8 cellular contexts compared by ENCODE assay signal in the genomic region with DNA sequence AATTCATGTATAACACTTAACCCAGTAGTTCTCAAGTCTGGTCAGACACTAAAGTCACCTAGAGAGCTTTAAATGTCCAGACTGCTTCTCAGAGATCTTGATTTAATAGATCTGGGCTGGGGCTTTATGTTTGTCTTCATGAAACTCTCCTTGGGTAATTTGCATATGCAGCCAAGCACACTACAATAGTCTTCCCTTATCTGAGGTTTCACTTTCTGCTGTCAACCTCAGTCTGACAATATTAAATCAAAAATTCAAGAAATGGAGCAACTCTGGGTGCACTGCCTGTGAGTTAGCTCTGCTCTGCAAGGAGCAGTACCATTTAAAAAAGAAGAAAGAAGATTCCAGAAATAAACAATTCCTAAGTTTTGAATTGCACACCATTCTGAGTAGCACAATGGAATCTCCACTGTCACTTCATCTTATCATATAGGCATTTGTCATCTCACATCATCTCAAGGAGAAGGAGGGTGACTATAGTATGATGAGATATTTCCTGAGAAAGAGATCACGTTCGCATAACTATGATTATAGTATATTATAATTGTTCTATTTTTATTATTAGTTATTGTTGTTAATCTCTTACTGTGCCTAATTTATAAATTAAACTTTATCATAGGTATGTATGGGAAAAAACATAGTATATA. TPM values are rescaled to one million over a fixed set of nuclear protein-coding genes. Genes with fewer than 3 reads are reported as not detected.
DNase-seq lines count a peak whose midpoint lies in the region; ATAC-seq and TF ChIP-seq lines count a peak whose summit lies in the region.

No MANE protein-coding gene starts in this region.

- TF ChIP-seq EP300 in upper lobe of left lung (IDR thresholded peaks at IDR 0.05) = no peak

- 28 to 34% methylated on average over 2 of the region's 2 CpGs for WGBS in upper lobe of left lung, 2 donors

- CTCF ChIA-PET in activated naive CD4-positive, alpha-beta T cell treated with anti-CD3 and anti-CD28 coated beads for 36 hours (lab: Charles Lee) = interaction anchor here (0.5 to 1.5 kb wide), 2 partner anchors 73 to 177 kb away, joined by 3 to 4 read pairs; no protein-coding TSS in a partner anchor

- ATAC-seq in HG03103 (IDR thresholded peaks at IDR 0.05; ENCODE audit: low read depth, unreplicated experiment) (peak; percentile 99), upper lobe of left lung (ENCODE audit: low FRiP score in 2 of 2) (no peak)

- peak overlapping the region in 3 of 4 donors; percentile 7 to 59 (median 54) for H3K27ac ChIP-seq in upper lobe of left lung

- no peaks in the 10 kb centered on the region for H3K9me3 ChIP-seq in upper lobe of left lung

- TF ChIP-seq CTCF in upper lobe of left lung (IDR thresholded peaks at IDR 0.05) = no peak

- H3K27me3 Mint-ChIP-seq in activated naive CD4-positive, alpha-beta T cell treated with anti-CD3 and anti-CD28 coated beads for 36 hours (ENCODE audit: low read depth) = no peaks in the 10 kb centered on the region
- no peaks in the 10 kb centered on the region for H3K27me3 Mint-ChIP-seq in activated T-helper 2 cell treated with anti-CD3 and anti-CD28 coated beads, Interferon-gamma antibody, Interleukin-2, Interleukin-4, amounts not matched to agents 10 μg/mL and 5 μg/mL and 100 μg/mL, durations not matched to agents 14 hours and 24 hours and 36 hours (ENCODE audit: low read depth)

- no peak for DNase-seq in activated naive CD4-positive, alpha-beta T cell treated with anti-CD3 and anti-CD28 coated beads for 36 hours
- no peak for DNase-seq in activated naive CD4-positive, alpha-beta T cell (lab: John Stamatoyannopoulos, UW)
- DNase-seq in activated T-helper 2 cell treated with anti-CD3 and anti-CD28 coated beads, Interferon-gamma antibody, Interleukin-2, Interleukin-4, amounts not matched to agents 10 μg/mL and 5 μg/mL and 100 μg/mL, durations not matched to agents 14 hours and 24 hours and 36 hours (ENCODE audit: low spot score) = no peak
- no peak for DNase-seq in upper lobe of left lung
- DNase-seq in kidney tubule cell (ENCODE audit: low spot score) = no peak
- DNase-seq in GM19240 (ENCODE audit: insufficient read length, low spot score) = no peak
- DNase-seq in amniotic stem cell (lab: John Stamatoyannopoulos, UW) = no peak

- peaks cover 31% of the 10 kb centered on the region for H3K4me1 Mint-ChIP-seq in activated naive CD4-positive, alpha-beta T cell treated with anti-CD3 and anti-CD28 coated beads for 36 hours (ENCODE audit: low read depth)
- peaks cover 47% of the 10 kb centered on the region for H3K4me1 Mint-ChIP-seq in activated T-helper 2 cell treated with anti-CD3 and anti-CD28 coated beads, Interferon-gamma antibody, Interleukin-2, Interleukin-4, amounts not matched to agents 10 μg/mL and 5 μg/mL and 100 μg/mL, durations not matched to agents 14 hours and 24 hours and 36 hours (ENCODE audit: low read depth)

- H3K27me3 ChIP-seq in upper lobe of left lung = no peaks in the 10 kb centered on the region

- no peaks in the 10 kb centered on the region for H3K9me3 Mint-ChIP-seq in activated naive CD4-positive, alpha-beta T cell treated with anti-CD3 and anti-CD28 coated beads for 36 hours
- H3K9me3 Mint-ChIP-seq in activated T-helper 2 cell treated with anti-CD3 and anti-CD28 coated beads, Interferon-gamma antibody, Interleukin-2, Interleukin-4, amounts not matched to agents 10 μg/mL and 5 μg/mL and 100 μg/mL, durations not matched to agents 14 hours and 24 hours and 36 hours = no peaks in the 10 kb centered on the region

- H3K4me3 ChIP-seq in upper lobe of left lung = no peak overlapping the region

- intact Hi-C loops in activated naive CD4-positive, alpha-beta T cell treated with anti-CD3 and anti-CD28 coated beads for 36 hours (cut with micrococcal nuclease) = loop anchor here (1.0 to 2.0 kb wide), 3 partner anchors 9 to 49 kb away; a partner anchor contains a TSS
- intact Hi-C loops in activated T-helper 2 cell treated with anti-CD3 and anti-CD28 coated beads, Interferon-gamma antibody, Interleukin-2, Interleukin-4, amounts not matched to agents 10 μg/mL and 5 μg/mL and 100 μg/mL, durations not matched to agents 14 hours and 24 hours and 36 hours (cut with micrococcal nuclease) = loop anchor here (2.0 kb wide), 1 partner anchor 27 kb away; no protein-coding TSS in a partner anchor

- peaks cover 28 to 57% (median 50%) of the 10 kb centered on the region in 4 donors for H3K4me1 ChIP-seq in upper lobe of left lung

- no peaks in the 10 kb centered on the region for H3K36me3 ChIP-seq in upper lobe of left lung

- no peak for TF ChIP-seq POLR2A in upper lobe of left lung (IDR thresholded peaks at IDR 0.05)

- H3K4me3 Mint-ChIP-seq in activated naive CD4-positive, alpha-beta T cell treated with anti-CD3 and anti-CD28 coated beads for 36 hours = peak overlapping the region; percentile 27
- H3K4me3 Mint-ChIP-seq in activated T-helper 2 cell treated with anti-CD3 and anti-CD28 coated beads, Interferon-gamma antibody, Interleukin-2, Interleukin-4, amounts not matched to agents 10 μg/mL and 5 μg/mL and 100 μg/mL, durations not matched to agents 14 hours and 24 hours and 36 hours (ENCODE audit: low read depth) = peak overlapping the region; percentile 61

- H3K36me3 Mint-ChIP-seq in activated naive CD4-positive, alpha-beta T cell treated with anti-CD3 and anti-CD28 coated beads for 36 hours (ENCODE audit: low read depth) = no peaks in the 10 kb centered on the region
- H3K36me3 Mint-ChIP-seq in activated T-helper 2 cell treated with anti-CD3 and anti-CD28 coated beads, Interferon-gamma antibody, Interleukin-2, Interleukin-4, amounts not matched to agents 10 μg/mL and 5 μg/mL and 100 μg/mL, durations not matched to agents 14 hours and 24 hours and 36 hours (ENCODE audit: low read depth) = peaks cover 6% of the 10 kb centered on the region

- H3K27ac Mint-ChIP-seq in activated naive CD4-positive, alpha-beta T cell treated with anti-CD3 and anti-CD28 coated beads for 36 hours = peak overlapping the region; percentile 31
- peak overlapping the region; percentile 64 for H3K27ac Mint-ChIP-seq in activated T-helper 2 cell treated with anti-CD3 and anti-CD28 coated beads, Interferon-gamma antibody, Interleukin-2, Interleukin-4, amounts not matched to agents 10 μg/mL and 5 μg/mL and 100 μg/mL, durations not matched to agents 14 hours and 24 hours and 36 hours

RNA-seq across cellular contexts. Expression of a gene that starts 9.4 kb away (rescaled TPM):
- total RNA-seq in activated naive CD4-positive, alpha-beta T cell treated with anti-CD3 and anti-CD28 coated beads for 36 hours = 10 to 100 TPM; 10.1 to 11.3 TPM
- total RNA-seq in activated T-helper 2 cell treated with anti-CD3 and anti-CD28 coated beads, Interferon-gamma antibody, Interleukin-2, Interleukin-4, amounts not matched to agents 10 μg/mL and 5 μg/mL and 100 μg/mL, durations not matched to agents 14 hours and 24 hours and 36 hours = 10.5 and 11.9 TPM in 2 replicates
- total RNA-seq in upper lobe of left lung = 100 to 1,000 TPM in 1 of 6 donors, 10 to 100 TPM in 5; 70.4 to 103 (median 83.2) TPM

RNA-seq across cellular contexts. Expression of a gene that starts 55.0 kb away (rescaled TPM):
- 10 to 100 TPM; 55.4 to 55.6 TPM for total RNA-seq in activated naive CD4-positive, alpha-beta T cell treated with anti-CD3 and anti-CD28 coated beads for 36 hours
- 56.8 and 58.5 TPM in 2 replicates for total RNA-seq in activated T-helper 2 cell treated with anti-CD3 and anti-CD28 coated beads, Interferon-gamma antibody, Interleukin-2, Interleukin-4, amounts not matched to agents 10 μg/mL and 5 μg/mL and 100 μg/mL, durations not matched to agents 14 hours and 24 hours and 36 hours
- total RNA-seq in upper lobe of left lung = 10 to 100 TPM in 5 of 6 donors, 1 to 10 TPM in 1; 5.0 to 33.5 (median 16.6) TPM
